Comparison of ENCODE assay signal across 20 cellular contexts in genomic region chr5:77400645-77401044, GRCh38.
A peak's percentile ranks its signal among the peaks of the same experiment; 100 is the strongest.
DNase-seq lines count a peak whose midpoint lies in the region; ATAC-seq and TF ChIP-seq lines count a peak whose summit lies in the region.
"Had no signal": no experiment of that assay in that cellular context is flagged by ENCODE, and none has a peak within 500 bp of the region (broad histone marks: within the 10 kb centered on the region; RNA-seq: fewer than 3 reads in every experiment).

No MANE protein-coding gene starts in this region.

- POLR2A ChIA-PET in activated CD8-positive, alpha-beta T cell treated with anti-CD3 and anti-CD28 coated beads, Interleukin-2, amount 10 ng/mL, durations not matched to agents 7 days and 5 days (lab: Charles Lee) = no interaction called here

- H3K9me3 Mint-ChIP-seq in HFFc6 = no peaks in the 10 kb centered on the region
- no peaks in the 10 kb centered on the region for H3K9me3 Mint-ChIP-seq in activated CD8-positive, alpha-beta T cell treated with anti-CD3 and anti-CD28 coated beads, Interleukin-2, amount 10 ng/mL, durations not matched to agents 7 days and 5 days (ENCODE audit: insufficient read depth)
- H3K9me3 Mint-ChIP-seq: activated naive CD4-positive, alpha-beta T cell treated with anti-CD3 and anti-CD28 coated beads for 36 hours; CD4-positive, alpha-beta memory T cell; nephron progenitor cell had no signal

- DNase-seq in AG09309 (ENCODE audit: low read depth) (peak; percentile 34), HFFc6 (peak; percentile 46), SKM-1 (lab: John Stamatoyannopoulos, UW; ENCODE audit: unreplicated experiment) (peak; percentile 18), lower lobe of right lung (no peak), NCI-H146 (lab: John Stamatoyannopoulos, UW) (no peak), NCI-H446 treated with DMSO at 0.1 percent for 48 hours (lab: John Stamatoyannopoulos, UW) (no peak)
- no peak for DNase-seq in activated CD8-positive, alpha-beta T cell treated with anti-CD3 and anti-CD28 coated beads, Interleukin-2, amount 10 ng/mL, durations not matched to agents 7 days and 5 days
- DNase-seq: activated CD4-positive, alpha-beta T cell treated with anti-CD3 and anti-CD28 coated beads, Interleukin-2, amount 50 U/mL, for 1 hour; activated naive CD4-positive, alpha-beta T cell treated with anti-CD3 and anti-CD28 coated beads for 36 hours; CD4-positive, alpha-beta memory T cell; DMS53; heart right ventricle; NCI-H1436 treated with DMSO at 0.1 percent for 48 hours; NCI-H82; nephron progenitor cell; stimulated activated CD4-positive, alpha-beta T cell treated with anti-CD3 and anti-CD28 coated beads, Interleukin-4, amount 100 ng/mL, for 4 hours had no signal

- ATAC-seq in lower lobe of right lung (peak; percentile 26 to 50), GM19328 (IDR thresholded peaks at IDR 0.05; ENCODE audit: unreplicated experiment) (no peak)
- ATAC-seq in activated CD8-positive, alpha-beta T cell treated with anti-CD3 and anti-CD28 coated beads, Interleukin-2, amount 10 ng/mL, durations not matched to agents 7 days and 5 days = no peak
- ATAC-seq: A549 had no signal

- H3K4me3 Mint-ChIP-seq in HFFc6 = no peak overlapping the region
- no peak overlapping the region for H3K4me3 Mint-ChIP-seq in activated CD8-positive, alpha-beta T cell treated with anti-CD3 and anti-CD28 coated beads, Interleukin-2, amount 10 ng/mL, durations not matched to agents 7 days and 5 days
- H3K4me3 Mint-ChIP-seq: activated naive CD4-positive, alpha-beta T cell treated with anti-CD3 and anti-CD28 coated beads for 36 hours; CD4-positive, alpha-beta memory T cell; nephron progenitor cell had no signal

- no peaks in the 10 kb centered on the region for H3K27me3 ChIP-seq in lower lobe of right lung (ENCODE audit: low read depth)
- H3K27me3 ChIP-seq: heart right ventricle had no signal

- H3K4me3 ChIP-seq in AG09309 (ENCODE audit: control insufficient read depth, low read depth, low read length) (no peak overlapping the region), lower lobe of right lung (no peak overlapping the region)
- H3K4me3 ChIP-seq: A549, heart right ventricle, prostate gland had no signal

- CTCF ChIA-PET in activated CD8-positive, alpha-beta T cell treated with anti-CD3 and anti-CD28 coated beads, Interleukin-2, amount 10 ng/mL, durations not matched to agents 7 days and 5 days (lab: Charles Lee) = no interaction called here

- H3K27ac Mint-ChIP-seq in HFFc6 = no peak overlapping the region
- H3K27ac Mint-ChIP-seq in activated CD8-positive, alpha-beta T cell treated with anti-CD3 and anti-CD28 coated beads, Interleukin-2, amount 10 ng/mL, durations not matched to agents 7 days and 5 days = no peak overlapping the region
- H3K27ac Mint-ChIP-seq: activated naive CD4-positive, alpha-beta T cell treated with anti-CD3 and anti-CD28 coated beads for 36 hours; CD4-positive, alpha-beta memory T cell; nephron progenitor cell had no signal

- no peaks in the 10 kb centered on the region for H3K4me1 ChIP-seq in lower lobe of right lung
- H3K4me1 ChIP-seq: A549, heart right ventricle, prostate gland had no signal

- no peak for TF ChIP-seq CTCF in AG09309 (IDR thresholded peaks at IDR 0.05; ENCODE audit: control insufficient read depth, insufficient read depth, low read depth, low read length, missing control alignments)
- no peak for TF ChIP-seq CTCF in HFFc6 (IDR thresholded peaks at IDR 0.05)
- TF ChIP-seq CTCF in lower lobe of right lung (IDR thresholded peaks at IDR 0.05) = no peak

- H3K27ac ChIP-seq in lower lobe of right lung = no peak overlapping the region
- H3K27ac ChIP-seq: A549, heart right ventricle, KMS-11, prostate gland had no signal

- peaks cover 4% of the 10 kb centered on the region for H3K27me3 Mint-ChIP-seq in HFFc6 (ENCODE audit: insufficient read depth)
- peaks cover 11% of the 10 kb centered on the region for H3K27me3 Mint-ChIP-seq in activated CD8-positive, alpha-beta T cell treated with anti-CD3 and anti-CD28 coated beads, Interleukin-2, amount 10 ng/mL, durations not matched to agents 7 days and 5 days (ENCODE audit: low read depth)

- H3K36me3 ChIP-seq in lower lobe of right lung = no peaks in the 10 kb centered on the region
- H3K36me3 ChIP-seq: heart right ventricle, prostate gland had no signal

- intact Hi-C loops in lower lobe of right lung (cut with DNase I) = no loop called here

- no peaks in the 10 kb centered on the region for H3K36me3 Mint-ChIP-seq in HFFc6 (ENCODE audit: low read depth)
- no peaks in the 10 kb centered on the region for H3K36me3 Mint-ChIP-seq in activated CD8-positive, alpha-beta T cell treated with anti-CD3 and anti-CD28 coated beads, Interleukin-2, amount 10 ng/mL, durations not matched to agents 7 days and 5 days (ENCODE audit: low read depth)
- H3K36me3 Mint-ChIP-seq: CD4-positive, alpha-beta memory T cell had no signal

- no peaks in the 10 kb centered on the region for H3K9me3 ChIP-seq in lower lobe of right lung
- H3K9me3 ChIP-seq: A549, heart right ventricle, prostate gland had no signal

- peaks cover 9% of the 10 kb centered on the region; the same call in 1 of the 2 replicates for H3K4me1 Mint-ChIP-seq in HFFc6 (ENCODE audit: low read depth)
- peaks cover 3% of the 10 kb centered on the region for H3K4me1 Mint-ChIP-seq in activated CD8-positive, alpha-beta T cell treated with anti-CD3 and anti-CD28 coated beads, Interleukin-2, amount 10 ng/mL, durations not matched to agents 7 days and 5 days (ENCODE audit: low read depth)

Comparison
In these comparisons a context has a peak if more than half of its experiments do, and no peak if none do; other contexts are left out.
1. DNase-seq: peak in AG09309 (single experiment), HFFc6 (single experiment) and SKM-1 (single experiment); none in lower lobe of right lung (single experiment), NCI-H146 (single experiment), NCI-H446 treated with DMSO at 0.1 percent for 48 hours (single experiment) and activated CD8-positive, alpha-beta T cell treated with anti-CD3 and anti-CD28 coated beads, Interleukin-2, amount 10 ng/mL, durations not matched to agents 7 days and 5 days (single experiment).
2. ATAC-seq: peak in lower lobe of right lung (2 of 2); none in GM19328 (single experiment) and activated CD8-positive, alpha-beta T cell treated with anti-CD3 and anti-CD28 coated beads, Interleukin-2, amount 10 ng/mL, durations not matched to agents 7 days and 5 days (single experiment).